In genomic region chr4:182105416-182105815, GRCh38 we compare ENCODE assay signal across 24 cellular contexts.
"Had no signal": no experiment of that assay in that cellular context is flagged by ENCODE, and none has a peak within 500 bp of the region (broad histone marks: within the 10 kb centered on the region; RNA-seq: fewer than 3 reads in every experiment).

No MANE protein-coding gene starts in this region.

- H3K27ac Mint-ChIP-seq: activated CD4-positive, alpha-beta T cell treated with anti-CD3 and anti-CD28 coated beads for 36 hours; activated CD4-positive, alpha-beta T cell treated with anti-CD3 and anti-CD28 coated beads, Interleukin-2, amount 10 ng/mL, durations not matched to agents 24 days and 14 days; activated CD8-positive, alpha-beta T cell treated with anti-CD3 and anti-CD28 coated beads for 36 hours; activated naive CD8-positive, alpha-beta T cell; activated T-helper 17 cell treated with anti-CD3 and anti-CD28 coated beads, Interleukin-2, amount 50 U/mL, for 72 hours; endodermal cell had no signal

- H3K9me3 Mint-ChIP-seq: activated CD4-positive, alpha-beta T cell treated with anti-CD3 and anti-CD28 coated beads, Interleukin-2, amount 10 ng/mL, durations not matched to agents 24 days and 14 days; activated T-helper 17 cell treated with anti-CD3 and anti-CD28 coated beads, Interleukin-2, amount 50 U/mL, for 72 hours; endodermal cell had no signal

- ATAC-seq: activated CD4-positive, alpha-beta T cell treated with anti-CD3 and anti-CD28 coated beads for 36 hours; activated CD8-positive, alpha-beta T cell treated with anti-CD3 and anti-CD28 coated beads for 36 hours; activated T-cell treated with anti-CD3 and anti-CD28 coated beads, Interleukin-2, amount 50 U/mL, for 4 hours; activated T-helper 17 cell treated with anti-CD3 and anti-CD28 coated beads, Interleukin-2, amount 50 U/mL, for 72 hours; foreskin keratinocyte; gastroesophageal sphincter had no signal

- H3K4me1 Mint-ChIP-seq: activated CD4-positive, alpha-beta T cell treated with anti-CD3 and anti-CD28 coated beads for 36 hours; activated CD4-positive, alpha-beta T cell treated with anti-CD3 and anti-CD28 coated beads, Interleukin-2, amount 10 ng/mL, durations not matched to agents 24 days and 14 days; activated T-helper 17 cell treated with anti-CD3 and anti-CD28 coated beads, Interleukin-2, amount 50 U/mL, for 72 hours had no signal

- H3K36me3 Mint-ChIP-seq: activated naive CD8-positive, alpha-beta T cell had no signal

- H3K27ac ChIP-seq: brain microvascular endothelial cell, esophagus muscularis mucosa, foreskin keratinocyte, gastroesophageal sphincter had no signal

- H3K36me3 ChIP-seq: brain microvascular endothelial cell, esophagus muscularis mucosa, gastroesophageal sphincter had no signal

- H3K4me1 ChIP-seq: esophagus muscularis mucosa, foreskin keratinocyte, gastroesophageal sphincter had no signal

- H3K9me3 ChIP-seq: esophagus muscularis mucosa, gastroesophageal sphincter had no signal

- DNase-seq: activated CD4-positive, alpha-beta T cell treated with anti-CD3 and anti-CD28 coated beads for 36 hours; activated CD4-positive, alpha-beta T cell treated with anti-CD3 and anti-CD28 coated beads, Interleukin-2, amount 10 ng/mL, durations not matched to agents 24 days and 14 days; activated CD4-positive, alpha-beta T cell treated with anti-CD3 and anti-CD28 coated beads, Interleukin-2, amount 50 U/mL, for 48 hours; activated CD4-positive, CD25-positive, alpha-beta regulatory T cell; activated CD4-positive, CD25-positive, alpha-beta regulatory T cell treated with anti-CD3 and anti-CD28 coated beads, Interleukin-2, amount 50 U/mL, for 72 hours; activated CD8-positive, alpha-beta memory T cell treated with anti-CD3 and anti-CD28 coated beads for 24 hours; activated CD8-positive, alpha-beta T cell treated with anti-CD3 and anti-CD28 coated beads for 36 hours; activated effector memory CD4-positive, alpha-beta T cell treated with Interleukin-2 at 50 U/mL for 16 hours; activated gamma-delta T cell treated with Interleukin-2 at 50 U/mL for 16 hours; activated naive CD4-positive, alpha-beta T cell treated with anti-CD3 and anti-CD28 coated beads, Interleukin-2, amount 50 U/mL, for 16 hours; activated naive CD4-positive, alpha-beta T cell treated with Interleukin-2 at 50 U/mL for 16 hours; activated T-cell treated with anti-CD3 and anti-CD28 coated beads, Interleukin-2, amount 50 U/mL, for 4 hours; amniotic stem cell; brain microvascular endothelial cell; caudate nucleus; effector memory CD4-positive, alpha-beta T cell; endodermal cell; erythroblast; foreskin keratinocyte; T-helper 2 cell had no signal

- H3K27me3 Mint-ChIP-seq: activated CD4-positive, alpha-beta T cell treated with anti-CD3 and anti-CD28 coated beads, Interleukin-2, amount 10 ng/mL, durations not matched to agents 24 days and 14 days; activated T-helper 17 cell treated with anti-CD3 and anti-CD28 coated beads, Interleukin-2, amount 50 U/mL, for 72 hours had no signal

- H3K27me3 ChIP-seq: brain microvascular endothelial cell, esophagus muscularis mucosa, foreskin keratinocyte, gastroesophageal sphincter had no signal

- H3K4me3 ChIP-seq: esophagus muscularis mucosa, gastroesophageal sphincter had no signal

- H3K4me3 Mint-ChIP-seq: activated CD4-positive, alpha-beta T cell treated with anti-CD3 and anti-CD28 coated beads for 36 hours; activated CD4-positive, alpha-beta T cell treated with anti-CD3 and anti-CD28 coated beads, Interleukin-2, amount 10 ng/mL, durations not matched to agents 24 days and 14 days; activated CD8-positive, alpha-beta T cell treated with anti-CD3 and anti-CD28 coated beads for 36 hours; activated naive CD8-positive, alpha-beta T cell; activated T-cell treated with anti-CD3 and anti-CD28 coated beads, Interleukin-2, amount 50 U/mL, for 4 hours; activated T-helper 17 cell treated with anti-CD3 and anti-CD28 coated beads, Interleukin-2, amount 50 U/mL, for 72 hours; endodermal cell had no signal
